8 cellular contexts compared by ENCODE assay signal in the genomic region with DNA sequence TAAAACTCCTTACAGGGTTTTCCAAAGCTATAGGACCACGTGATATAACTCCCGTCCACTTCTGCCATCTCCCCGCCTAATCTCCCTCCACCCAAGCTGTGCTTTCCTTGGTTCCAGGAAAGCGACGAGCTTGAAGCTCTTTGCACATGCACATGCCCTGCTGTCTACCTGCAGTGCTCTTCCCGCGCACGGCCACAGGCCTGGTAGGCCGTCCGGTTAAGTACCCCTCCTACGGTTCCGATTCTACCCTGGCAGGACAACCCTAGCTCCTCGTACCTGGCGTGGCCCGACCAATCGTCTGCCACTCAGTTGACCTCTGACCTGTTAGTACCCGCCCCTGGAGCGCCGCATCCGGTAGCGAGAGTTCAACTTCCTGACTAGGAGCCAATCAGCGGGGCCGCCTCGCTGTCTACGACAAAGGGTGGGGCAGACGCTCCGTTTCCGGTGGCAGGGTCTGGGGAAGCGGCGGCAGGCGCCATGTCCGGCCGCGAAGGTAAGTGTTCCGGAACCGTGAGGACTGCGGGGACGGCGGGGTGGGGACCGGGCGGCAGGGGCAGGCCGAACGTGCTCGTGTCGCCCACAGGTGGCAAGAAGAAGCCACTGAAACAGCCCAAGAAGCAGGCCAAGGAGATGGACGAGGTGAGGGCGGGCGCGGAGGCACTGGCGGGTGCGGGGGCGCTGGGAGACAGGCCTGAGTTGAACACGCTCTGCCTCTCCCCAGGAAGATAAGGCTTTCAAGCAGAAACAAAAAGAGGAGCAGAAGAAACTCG. TPM values are rescaled to one million over a fixed set of nuclear protein-coding genes. Genes with fewer than 3 reads are reported as not detected.
DNase-seq lines count a peak whose midpoint lies in the region; ATAC-seq, FAIRE-seq and TF ChIP-seq lines count a peak whose summit lies in the region.

A gene with protein sequence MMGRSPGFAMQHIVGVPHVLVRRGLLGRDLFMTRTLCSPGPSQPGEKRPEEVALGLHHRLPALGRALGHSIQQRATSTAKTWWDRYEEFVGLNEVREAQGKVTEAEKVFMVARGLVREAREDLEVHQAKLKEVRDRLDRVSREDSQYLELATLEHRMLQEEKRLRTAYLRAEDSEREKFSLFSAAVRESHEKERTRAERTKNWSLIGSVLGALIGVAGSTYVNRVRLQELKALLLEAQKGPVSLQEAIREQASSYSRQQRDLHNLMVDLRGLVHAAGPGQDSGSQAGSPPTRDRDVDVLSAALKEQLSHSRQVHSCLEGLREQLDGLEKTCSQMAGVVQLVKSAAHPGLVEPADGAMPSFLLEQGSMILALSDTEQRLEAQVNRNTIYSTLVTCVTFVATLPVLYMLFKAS (minus strand): TSS at position 300 of the 770 bp plus-strand sequence. CDS start 4,991 bp downstream, outside the sequence.
Gene TMA7, plus strand, starts transcription at position 438 of the 770 bp plus-strand sequence. Its CDS starts 40 bp downstream, at position 478.

- under 1% methylated on average over 54 of the region's 54 CpGs for WGBS in right cardiac atrium

- H3K9ac ChIP-seq in astrocyte (ENCODE audit: low read length), result peak within 1 kb of the TSS; percentile 86

- H3K36me3 ChIP-seq in astrocyte (ENCODE audit: insufficient read depth, low read length), result peaks cover 22% of the 10 kb centered on the region
- no peaks in the 10 kb centered on the region for H3K36me3 ChIP-seq in uterus

- TF ChIP-seq CTCF in astrocyte (IDR thresholded peaks at IDR 0.05; ENCODE audit: insufficient read depth, low read depth, low read length), result no peak
- peak in 2 of 4 experiments; percentile 11 to 16 for TF ChIP-seq CTCF in uterus (IDR thresholded peaks at IDR 0.05)

- H4K20me1 ChIP-seq in astrocyte (ENCODE audit: insufficient read depth, low read length), result peaks cover 27% of the 10 kb centered on the region

- H3K79me2 ChIP-seq in astrocyte (ENCODE audit: insufficient read depth, low read length), result peaks cover 35% of the 10 kb centered on the region

- peak; percentile 76 for TF ChIP-seq POLR2A in GM18505 (IDR thresholded peaks at IDR 0.05; ENCODE audit: borderline replicate concordance, extremely low read depth, insufficient read depth, insufficient read length)
- peak; percentile 80 to 94 for TF ChIP-seq POLR2A in uterus (IDR thresholded peaks at IDR 0.05)

- H3K36me3 Mint-ChIP-seq in astrocyte (ENCODE audit: low read depth, unreplicated experiment), result peaks cover 8% of the 10 kb centered on the region

- ATAC-seq in GM18505 (IDR thresholded peaks at IDR 0.05; ENCODE audit: unreplicated experiment) (peak; percentile 90), HG02973 (IDR thresholded peaks at IDR 0.05; ENCODE audit: unreplicated experiment) (peak; percentile 88), right cardiac atrium (peak; percentile 98)

- H3K9me3 Mint-ChIP-seq in astrocyte (ENCODE audit: unreplicated experiment), result no peaks in the 10 kb centered on the region

- intact Hi-C loops in right cardiac atrium (cut with DNase I), result loop anchor here in 2 of 4 donors (5.0 kb wide), 2 partner anchors 38 to 163 kb away; no protein-coding TSS in a partner anchor
- intact Hi-C loops in uterus (cut with DNase I; ENCODE audit: low total_unique reads), result loop anchor here (5.0 kb wide), 1 partner anchor 43 kb away; no protein-coding TSS in a partner anchor

- H3K27ac ChIP-seq in astrocyte (ENCODE audit: low read depth, low read length) (peak within 1 kb of the TSS; percentile 77), right cardiac atrium (ENCODE audit: low read length) (peak within 1 kb of the TSS; percentile 89), uterus (peak within 1 kb of the TSS; percentile 87 to 90)

- peaks cover 16% of the 10 kb centered on the region for H3K4me1 Mint-ChIP-seq in astrocyte (ENCODE audit: low read depth, unreplicated experiment)

- H3K27me3 ChIP-seq in astrocyte (ENCODE audit: insufficient read depth, low read length) (no peaks in the 10 kb centered on the region), right cardiac atrium (ENCODE audit: control insufficient read depth, insufficient read depth) (no peaks in the 10 kb centered on the region), uterus (no peaks in the 10 kb centered on the region)

- peak within 1 kb of the TSS; percentile 98 for H3K4me2 ChIP-seq in astrocyte (ENCODE audit: low read length)

- no peaks in the 10 kb centered on the region for H3K9me3 ChIP-seq in astrocyte (ENCODE audit: insufficient read depth, low read depth, low read length)
- no peaks in the 10 kb centered on the region for H3K9me3 ChIP-seq in right cardiac atrium (ENCODE audit: control insufficient read depth, low read length)
- H3K9me3 ChIP-seq in uterus, result no peaks in the 10 kb centered on the region

- DNase-seq in NCI-H2029 (lab: John Stamatoyannopoulos, UW) (peak; percentile 95), T-helper 22 cell (ENCODE audit: low read depth) (peak; percentile 97), astrocyte (ENCODE audit: low read depth) (peak; percentile 87), right cardiac atrium (peak; percentile 99), pulmonary artery endothelial cell (ENCODE audit: low read depth, low spot score) (peak; percentile 83), uterus (peak; percentile 98)

- H3K4me3 Mint-ChIP-seq in astrocyte (ENCODE audit: unreplicated experiment), result peak within 1 kb of the TSS; percentile 100

- H3K4me1 ChIP-seq in astrocyte (ENCODE audit: insufficient read depth, low read length), result peaks cover 9% of the 10 kb centered on the region
- H3K4me1 ChIP-seq in right cardiac atrium (ENCODE audit: control insufficient read depth, insufficient read depth, low read length), result no peaks in the 10 kb centered on the region
- peaks cover 0 to 12% of the 10 kb centered on the region in 2 donors for H3K4me1 ChIP-seq in uterus

- H2AFZ ChIP-seq in astrocyte (ENCODE audit: low read depth, low read length), result peak within 1 kb of the TSS; percentile 99

- peak within 1 kb of the TSS; percentile 98 for H3K27ac Mint-ChIP-seq in astrocyte (ENCODE audit: unreplicated experiment)

- no peaks in the 10 kb centered on the region for H3K27me3 Mint-ChIP-seq in astrocyte (ENCODE audit: low read depth, unreplicated experiment)

- FAIRE-seq in astrocyte (lab: Jason Lieb, UNC), result no peak

- peak within 1 kb of the TSS; percentile 97 for H3K4me3 ChIP-seq in astrocyte (ENCODE audit: insufficient read depth, low read depth, low read length)
- H3K4me3 ChIP-seq in right cardiac atrium (ENCODE audit: low read length), result peak within 1 kb of the TSS; percentile 49
- H3K4me3 ChIP-seq in uterus, result peak within 1 kb of the TSS; percentile 55 to 92

RNA-seq across cellular contexts. Expression of the first gene that starts in this region (rescaled TPM):
- total RNA-seq in astrocyte (16.4 and 16.5 TPM in 2 replicates), right cardiac atrium (10 to 100 TPM in 3 of 4 donors, 1 to 10 TPM in 1; 8.7 to 11.5 (median 11.1) TPM), pulmonary artery endothelial cell (17.3 and 20.7 TPM in 2 replicates), uterus (10 to 100 TPM in 2 of 4 donors, 1 to 10 TPM in 2; 2.6 to 11.1 (median 7.8) TPM)
- polyA plus RNA-seq in right cardiac atrium, result 11.2 TPM

RNA-seq across cellular contexts. Expression of gene TMA7, which starts in this region (rescaled TPM):
- total RNA-seq in astrocyte (252 and 272 TPM in 2 replicates), right cardiac atrium (100 to 1,000 TPM; 187 to 270 (median 216) TPM), pulmonary artery endothelial cell (233 and 270 TPM in 2 replicates), uterus (100 to 1,000 TPM in 3 of 4 donors, 10 to 100 TPM in 1; 94.8 to 195 (median 141) TPM)
- 526 TPM for polyA plus RNA-seq in right cardiac atrium

Comparison
In these comparisons a context has a peak if more than half of its experiments do, and no peak if none do; other contexts are left out.
1. Peak in every context shown above with its lines: DNase-seq, ATAC-seq, H3K4me3 ChIP-seq and H3K27ac ChIP-seq.